In genomic region chr15:45326280-45326679, GRCh38 we compare ENCODE assay signal across 19 cellular contexts. TPM values are rescaled to one million over a fixed set of nuclear protein-coding genes. Genes with fewer than 3 reads are reported as not detected.
"Had no signal": no experiment of that assay in that cellular context is flagged by ENCODE, and none has a peak within 500 bp of the region (broad histone marks: within the 10 kb centered on the region; RNA-seq: fewer than 3 reads in every experiment).

No MANE protein-coding gene starts in this region.

- H3K9me3 ChIP-seq: esophagus muscularis mucosa, SJSA1, thyroid gland had no signal

- H3K4me1 ChIP-seq: esophagus muscularis mucosa, SJSA1, thyroid gland had no signal

- H3K9me3 Mint-ChIP-seq: activated CD4-positive, alpha-beta memory T cell treated with anti-CD3 and anti-CD28 coated beads for 36 hours; activated naive CD8-positive, alpha-beta T cell treated with anti-CD3 and anti-CD28 coated beads for 36 hours; immature natural killer cell; stimulated activated naive B cell treated with anti-CD40 and anti-IgM and Interleukin-4, amounts not matched to agents 10 μg/mL and 1 μg/mL and 100 μg/mL, for 72 hours had no signal

- DNase-seq: activated CD4-positive, alpha-beta memory T cell treated with anti-CD3 and anti-CD28 coated beads for 36 hours; activated naive CD4-positive, alpha-beta T cell; activated naive CD8-positive, alpha-beta T cell treated with anti-CD3 and anti-CD28 coated beads for 36 hours; activated T-cell treated with anti-CD3 and anti-CD28 coated beads for 4 hours; amniotic stem cell; immature natural killer cell; kidney glomerular epithelial cell; mesenchymal stem cell; naive thymus-derived CD8-positive, alpha-beta T cell; stimulated activated naive B cell treated with anti-CD40 and anti-IgM and Interleukin-4, amounts not matched to agents 10 μg/mL and 1 μg/mL and 100 μg/mL, for 72 hours; SW 1271; T-helper 2 cell; thyroid gland had no signal

- H3K4me3 Mint-ChIP-seq: activated CD4-positive, alpha-beta memory T cell treated with anti-CD3 and anti-CD28 coated beads for 36 hours; activated naive CD8-positive, alpha-beta T cell treated with anti-CD3 and anti-CD28 coated beads for 36 hours; immature natural killer cell; naive thymus-derived CD8-positive, alpha-beta T cell; stimulated activated naive B cell treated with anti-CD40 and anti-IgM and Interleukin-4, amounts not matched to agents 10 μg/mL and 1 μg/mL and 100 μg/mL, for 72 hours had no signal

- H3K36me3 ChIP-seq: esophagus muscularis mucosa, SJSA1, thyroid gland had no signal

- H3K36me3 Mint-ChIP-seq: activated CD4-positive, alpha-beta memory T cell treated with anti-CD3 and anti-CD28 coated beads for 36 hours; activated naive CD8-positive, alpha-beta T cell treated with anti-CD3 and anti-CD28 coated beads for 36 hours; immature natural killer cell; stimulated activated naive B cell treated with anti-CD40 and anti-IgM and Interleukin-4, amounts not matched to agents 10 μg/mL and 1 μg/mL and 100 μg/mL, for 72 hours had no signal

- H3K27me3 Mint-ChIP-seq: progenitor cell of endocrine pancreas had no signal

- H3K27ac Mint-ChIP-seq: activated CD4-positive, alpha-beta memory T cell treated with anti-CD3 and anti-CD28 coated beads for 36 hours; activated naive CD8-positive, alpha-beta T cell treated with anti-CD3 and anti-CD28 coated beads for 36 hours; immature natural killer cell; naive thymus-derived CD8-positive, alpha-beta T cell; progenitor cell of endocrine pancreas; stimulated activated naive B cell treated with anti-CD40 and anti-IgM and Interleukin-4, amounts not matched to agents 10 μg/mL and 1 μg/mL and 100 μg/mL, for 72 hours had no signal

- H3K4me3 ChIP-seq: esophagus muscularis mucosa, hepatocyte, SJSA1, thyroid gland had no signal

- H3K27ac ChIP-seq: esophagus muscularis mucosa, hepatocyte, SJSA1, thyroid gland, VCaP had no signal

- ATAC-seq: naive thymus-derived CD8-positive, alpha-beta T cell had no signal

- H3K4me1 Mint-ChIP-seq: activated naive CD8-positive, alpha-beta T cell treated with anti-CD3 and anti-CD28 coated beads for 36 hours; immature natural killer cell; naive thymus-derived CD8-positive, alpha-beta T cell; stimulated activated naive B cell treated with anti-CD40 and anti-IgM and Interleukin-4, amounts not matched to agents 10 μg/mL and 1 μg/mL and 100 μg/mL, for 72 hours had no signal

- H3K27me3 ChIP-seq: hepatocyte, thyroid gland had no signal

RNA-seq across cellular contexts. Expression of gene GATM, which starts 52.1 kb away (rescaled TPM):
- total RNA-seq: glomerular endothelial cell, SJSA1 had no signal
